9 cellular contexts compared by ENCODE assay signal in genomic region chr13:48318714-48319457, GRCh38. TPM values are rescaled to one million over a fixed set of nuclear protein-coding genes. Genes with fewer than 3 reads are reported as not detected.
DNase-seq lines count a peak whose midpoint lies in the region; ATAC-seq and TF ChIP-seq lines count a peak whose summit lies in the region.
"Had no signal": no experiment of that assay in that cellular context is flagged by ENCODE, and none has a peak within 500 bp of the region (broad histone marks: within the 10 kb centered on the region; RNA-seq: fewer than 3 reads in every experiment).

No MANE protein-coding gene starts in this region.

- H4K12ac ChIP-seq in trophoblast cell (ENCODE audit: low read depth, low read length): no peak overlapping the region

- H3K4me3 Mint-ChIP-seq in CD4-positive, alpha-beta T cell: peak overlapping the region; percentile 88
- H3K4me3 Mint-ChIP-seq in activated CD8-positive, alpha-beta T cell treated with anti-CD3 and anti-CD28 coated beads for 36 hours: peak overlapping the region; percentile 56

- H2AFZ ChIP-seq in trophoblast cell (ENCODE audit: insufficient read depth, low read length, poor library complexity): no peak overlapping the region

- no peak overlapping the region for H3K9ac ChIP-seq in trophoblast cell (ENCODE audit: low read length)

- H2BK120ac ChIP-seq in trophoblast cell (ENCODE audit: insufficient read depth, low read length, poor library complexity): no peak overlapping the region

- H2AK5ac ChIP-seq in trophoblast cell (ENCODE audit: low read length): no peak overlapping the region

- peaks cover 57% of the 10 kb centered on the region for H3K36me3 Mint-ChIP-seq in CD4-positive, alpha-beta T cell (ENCODE audit: low read depth)
- H3K36me3 Mint-ChIP-seq in activated CD8-positive, alpha-beta T cell treated with anti-CD3 and anti-CD28 coated beads for 36 hours (ENCODE audit: low read depth): peaks cover 55% of the 10 kb centered on the region

- no peak for TF ChIP-seq CTCF in CD4-positive, alpha-beta T cell (IDR thresholded peaks at IDR 0.05)
- no peak for TF ChIP-seq CTCF in activated CD8-positive, alpha-beta T cell treated with anti-CD3 and anti-CD28 coated beads for 36 hours (IDR thresholded peaks at IDR 0.05)
- no peak for TF ChIP-seq CTCF in foreskin keratinocyte (conservative IDR thresholded peaks at IDR 0.05)

- H4K8ac ChIP-seq in trophoblast cell (ENCODE audit: low read depth, low read length): no peak overlapping the region

- WGBS in trophoblast cell (ENCODE audit: extremely low coverage, insufficient coverage, insufficient read length): no CpG with 5 or more reads among the region's 48 CpGs

- H3K27me3 Mint-ChIP-seq in CD4-positive, alpha-beta T cell: peaks cover 4% of the 10 kb centered on the region
- peaks cover 5% of the 10 kb centered on the region for H3K27me3 Mint-ChIP-seq in activated CD8-positive, alpha-beta T cell treated with anti-CD3 and anti-CD28 coated beads for 36 hours

- POLR2A ChIA-PET in CD4-positive, alpha-beta T cell (lab: Charles Lee): interaction anchor here (0.6 to 3.1 kb wide), 7 partner anchors 9 to 282 kb away, joined by 3 to 18 read pairs (median 4); partner anchors contain the start of genes ITM2B, NUDT15 and RB1
- POLR2A ChIA-PET in activated CD8-positive, alpha-beta T cell treated with anti-CD3 and anti-CD28 coated beads for 36 hours (lab: Charles Lee): interaction anchor here (0.7 to 2.0 kb wide), 2 partner anchors 9 to 203 kb away, joined by 3 to 7 read pairs; no protein-coding TSS in a partner anchor

- H4K91ac ChIP-seq in trophoblast cell (ENCODE audit: low read depth, low read length): no peak overlapping the region

- H3K36me3 ChIP-seq in trophoblast cell (ENCODE audit: control insufficient read depth in 1 of 2, insufficient read depth in 2 of 2, low read length in 2 of 2): peaks cover 6 to 16% of the 10 kb centered on the region in 2 experiments

- H3K79me2 ChIP-seq in trophoblast cell (ENCODE audit: control insufficient read depth, insufficient read depth, low read length, poor library complexity): no peaks in the 10 kb centered on the region

- peak overlapping the region; percentile 21 for H3K27ac ChIP-seq in CD4-positive, alpha-beta T cell (ENCODE audit: low read depth, low read length)
- H3K27ac ChIP-seq in foreskin keratinocyte: no peak overlapping the region
- no peak overlapping the region for H3K27ac ChIP-seq in trophoblast cell (ENCODE audit: low read depth, low read length)

- H3K14ac ChIP-seq in trophoblast cell (ENCODE audit: low read length): no peak overlapping the region

- no peaks in the 10 kb centered on the region for H3K9me3 Mint-ChIP-seq in CD4-positive, alpha-beta T cell
- H3K9me3 Mint-ChIP-seq in activated CD8-positive, alpha-beta T cell treated with anti-CD3 and anti-CD28 coated beads for 36 hours: peaks cover 11% of the 10 kb centered on the region

- no peak overlapping the region for H3K4ac ChIP-seq in trophoblast cell (ENCODE audit: low read depth, low read length)

- H3K4me1 ChIP-seq in foreskin keratinocyte (peaks cover 8% of the 10 kb centered on the region), trophoblast cell (ENCODE audit: control insufficient read depth in 1 of 2, insufficient read depth in 2 of 2, low read length in 2 of 2) (no peaks in the 10 kb centered on the region)

- peaks cover 37% of the 10 kb centered on the region for H3K4me1 Mint-ChIP-seq in CD4-positive, alpha-beta T cell (ENCODE audit: low read depth)
- H3K4me1 Mint-ChIP-seq in activated CD8-positive, alpha-beta T cell treated with anti-CD3 and anti-CD28 coated beads for 36 hours (ENCODE audit: low read depth): peaks cover 47% of the 10 kb centered on the region

- no peak overlapping the region for H3K4me2 ChIP-seq in trophoblast cell (ENCODE audit: low read length)

- H3K27me3 ChIP-seq in CD4-positive, alpha-beta T cell (ENCODE audit: control insufficient read depth, insufficient read depth, low read length): no peaks in the 10 kb centered on the region
- H3K27me3 ChIP-seq in foreskin keratinocyte (no peaks in the 10 kb centered on the region), trophoblast cell (ENCODE audit: insufficient read depth, low read length) (no peaks in the 10 kb centered on the region)

- peak; percentile 55 for ATAC-seq in CD4-positive, alpha-beta T cell (ENCODE audit: poor library complexity)
- ATAC-seq in activated CD8-positive, alpha-beta T cell treated with anti-CD3 and anti-CD28 coated beads for 36 hours: peak; percentile 49
- ATAC-seq in foreskin keratinocyte (peak; percentile 35), HG03039 (IDR thresholded peaks at IDR 0.05; ENCODE audit: unreplicated experiment) (no peak), HG03196 (IDR thresholded peaks at IDR 0.05; ENCODE audit: unreplicated experiment) (no peak)

- no peak overlapping the region for H2BK5ac ChIP-seq in trophoblast cell (ENCODE audit: low read depth, low read length, poor library complexity)

- H3K4me3 ChIP-seq in trophoblast cell (ENCODE audit: low read depth, low read length): no peak overlapping the region

- H2BK12ac ChIP-seq in trophoblast cell (ENCODE audit: low read length): no peak overlapping the region

- no peak overlapping the region for H3K18ac ChIP-seq in trophoblast cell (ENCODE audit: low read length)

- H3K27ac Mint-ChIP-seq in CD4-positive, alpha-beta T cell: peak overlapping the region; percentile 74
- H3K27ac Mint-ChIP-seq in activated CD8-positive, alpha-beta T cell treated with anti-CD3 and anti-CD28 coated beads for 36 hours: peak overlapping the region; percentile 69

- intact Hi-C loops in CD4-positive, alpha-beta T cell (cut with DNase I, micrococcal nuclease): loop anchor here in 1 of 2 experiments (2.0 kb wide), 1 partner anchor 14 kb away; no protein-coding TSS in a partner anchor
- intact Hi-C loops in activated CD8-positive, alpha-beta T cell treated with anti-CD3 and anti-CD28 coated beads for 36 hours (cut with micrococcal nuclease): no loop called here

- DNase-seq in CD4-positive, alpha-beta T cell: peak in 4 of 10 experiments; percentile 3 to 36 (median 12)
- peak; percentile 40 for DNase-seq in activated CD8-positive, alpha-beta T cell treated with anti-CD3 and anti-CD28 coated beads for 36 hours
- no peak for DNase-seq in foreskin keratinocyte
- peak; percentile 24 to 55 for DNase-seq in trophoblast cell
- no peak for DNase-seq in kidney tubule cell (ENCODE audit: low spot score)
- DNase-seq in amniotic stem cell (lab: John Stamatoyannopoulos, UW): no peak
- DNase-seq: NCI-H1105 treated with DMSO at 0.1 percent for 48 hours had no signal

- H3K9me3 ChIP-seq in CD4-positive, alpha-beta T cell (ENCODE audit: control insufficient read depth, low read length): peaks cover 11% of the 10 kb centered on the region
- H3K9me3 ChIP-seq in trophoblast cell (ENCODE audit: insufficient read depth, low read depth, low read length): no peaks in the 10 kb centered on the region

- no peak overlapping the region for H3K23ac ChIP-seq in trophoblast cell (ENCODE audit: low read length)

- H3K79me1 ChIP-seq in trophoblast cell (ENCODE audit: low read length): no peaks in the 10 kb centered on the region

- CTCF ChIA-PET in CD4-positive, alpha-beta T cell (lab: Charles Lee): no interaction called here
- CTCF ChIA-PET in activated CD8-positive, alpha-beta T cell treated with anti-CD3 and anti-CD28 coated beads for 36 hours (lab: Charles Lee): interaction anchor here (1.4 to 2.0 kb wide), 2 partner anchors 8 to 13 kb away, joined by 3 to 6 read pairs; no protein-coding TSS in a partner anchor

RNA-seq across cellular contexts. Expression of gene RB1, which starts 15.3 kb away (rescaled TPM):
- total RNA-seq in CD4-positive, alpha-beta T cell: 10 to 100 TPM; 14.9 to 18.4 TPM
- 10 to 100 TPM; 26.4 to 29.2 TPM for total RNA-seq in activated CD8-positive, alpha-beta T cell treated with anti-CD3 and anti-CD28 coated beads for 36 hours
- total RNA-seq in foreskin keratinocyte: 30.4 and 32.8 TPM in 2 replicates
- 7.1 and 8.7 TPM in 2 replicates for polyA plus RNA-seq in foreskin keratinocyte
- 14.4 and 14.6 TPM in 2 replicates for polyA plus RNA-seq in trophoblast cell (2013)

Comparison
In these comparisons a context has a peak if more than half of its experiments do, and no peak if none do; other contexts are left out.
1. ATAC-seq: peak in CD4-positive, alpha-beta T cell (single experiment), activated CD8-positive, alpha-beta T cell treated with anti-CD3 and anti-CD28 coated beads for 36 hours (single experiment) and foreskin keratinocyte (single experiment); none in HG03039 (single experiment) and HG03196 (single experiment).
2. DNase-seq: peak in activated CD8-positive, alpha-beta T cell treated with anti-CD3 and anti-CD28 coated beads for 36 hours (single experiment) and trophoblast cell (2 of 2); none in foreskin keratinocyte (0 of 2), kidney tubule cell (single experiment) and amniotic stem cell (single experiment).